ENCODE assay signal across 11 cellular contexts in the genomic region with DNA sequence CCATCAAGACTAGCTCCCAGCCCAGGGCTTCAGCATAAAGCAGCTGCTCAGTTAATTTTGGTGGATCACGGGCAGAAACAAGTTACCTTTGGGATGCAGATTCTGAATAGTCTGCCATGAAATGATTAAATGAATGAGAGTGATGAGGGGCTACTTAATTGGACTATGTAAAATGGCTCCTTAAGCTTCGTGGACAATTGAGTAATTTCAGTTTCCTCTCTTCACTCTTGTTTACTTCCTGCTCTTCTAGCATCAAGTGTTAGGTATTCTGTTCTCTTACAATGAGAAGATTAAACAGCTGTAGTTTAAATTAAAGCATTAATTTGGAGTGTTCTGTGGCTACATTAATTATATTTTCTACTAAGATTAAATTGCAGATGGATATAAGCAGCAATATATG. TPM values are rescaled to one million over a fixed set of nuclear protein-coding genes. Genes with fewer than 3 reads are reported as not detected.
DNase-seq lines count a peak whose midpoint lies in the region; ATAC-seq and TF ChIP-seq lines count a peak whose summit lies in the region.
"Had no signal": no experiment of that assay in that cellular context is flagged by ENCODE, and none has a peak within 500 bp of the region (broad histone marks: within the 10 kb centered on the region; RNA-seq: fewer than 3 reads in every experiment).

No MANE protein-coding gene starts in this region.

- no peak for DNase-seq in activated CD4-positive, alpha-beta T cell treated with anti-CD3 and anti-CD28 coated beads, Interleukin-2, amount 10 ng/mL, durations not matched to agents 24 days and 14 days
- DNase-seq in activated CD4-positive, alpha-beta T cell treated with anti-CD3 and anti-CD28 coated beads for 48 hours: no peak
- DNase-seq in NB4 (ENCODE audit: low read depth) (peak; percentile 50), 8988T (no peak), AG08396 (ENCODE audit: low spot score) (no peak), GM10266 (ENCODE audit: extremely low spot score) (no peak)
- no peak for DNase-seq in central memory CD8-positive, alpha-beta T cell (ENCODE audit: low spot score in 2 of 2)
- DNase-seq: activated gamma-delta T cell treated with Interleukin-2 at 50 U/mL for 16 hours, OCI-M1 had no signal

- no peaks in the 10 kb centered on the region for H3K27me3 Mint-ChIP-seq in activated CD4-positive, alpha-beta T cell treated with anti-CD3 and anti-CD28 coated beads, Interleukin-2, amount 10 ng/mL, durations not matched to agents 24 days and 14 days
- no peaks in the 10 kb centered on the region for H3K27me3 Mint-ChIP-seq in central memory CD8-positive, alpha-beta T cell

- H3K27ac Mint-ChIP-seq in activated CD4-positive, alpha-beta T cell treated with anti-CD3 and anti-CD28 coated beads, Interleukin-2, amount 10 ng/mL, durations not matched to agents 24 days and 14 days: peak overlapping the region; percentile 70
- peak overlapping the region; percentile 86 for H3K27ac Mint-ChIP-seq in central memory CD8-positive, alpha-beta T cell (ENCODE audit: low read depth)

- peaks cover 54% of the 10 kb centered on the region for H3K4me1 Mint-ChIP-seq in activated CD4-positive, alpha-beta T cell treated with anti-CD3 and anti-CD28 coated beads, Interleukin-2, amount 10 ng/mL, durations not matched to agents 24 days and 14 days
- H3K4me1 Mint-ChIP-seq in central memory CD8-positive, alpha-beta T cell: peaks cover 66% of the 10 kb centered on the region

- no peak for ATAC-seq in central memory CD8-positive, alpha-beta T cell (replicated peaks; ENCODE audit: extremely low read depth, poor library complexity, severe bottlenecking)
- ATAC-seq: HCT116 had no signal

- intact Hi-C loops in activated CD4-positive, alpha-beta T cell treated with anti-CD3 and anti-CD28 coated beads, Interleukin-2, amount 10 ng/mL, durations not matched to agents 24 days and 14 days (cut with micrococcal nuclease): loop anchor here (1.0 kb wide), 1 partner anchor 8 kb away; no protein-coding TSS in a partner anchor

- TF ChIP-seq CTCF in NB4 (IDR thresholded peaks at IDR 0.05; ENCODE audit: low read depth, low read length): no peak
- no peak for TF ChIP-seq CTCF in GM10266 (IDR thresholded peaks at IDR 0.05; ENCODE audit: control insufficient read depth, insufficient read depth, low read depth, missing control alignments)

- H3K36me3 Mint-ChIP-seq in activated CD4-positive, alpha-beta T cell treated with anti-CD3 and anti-CD28 coated beads, Interleukin-2, amount 10 ng/mL, durations not matched to agents 24 days and 14 days (ENCODE audit: low read depth): peaks cover 22% of the 10 kb centered on the region
- peaks cover 16% of the 10 kb centered on the region for H3K36me3 Mint-ChIP-seq in central memory CD8-positive, alpha-beta T cell (ENCODE audit: insufficient read depth)

- H3K4me3 Mint-ChIP-seq in activated CD4-positive, alpha-beta T cell treated with anti-CD3 and anti-CD28 coated beads, Interleukin-2, amount 10 ng/mL, durations not matched to agents 24 days and 14 days: peak overlapping the region; percentile 53
- peak overlapping the region; percentile 31 for H3K4me3 Mint-ChIP-seq in central memory CD8-positive, alpha-beta T cell

- peak overlapping the region in 13 of 21 experiments; percentile 4 to 76 (median 38) for H3K27ac ChIP-seq in skin epidermis

- no peak for TF ChIP-seq POLR2A in NB4 (IDR thresholded peaks at IDR 0.05; ENCODE audit: extremely low read depth, insufficient read length)

- H3K9me3 Mint-ChIP-seq in activated CD4-positive, alpha-beta T cell treated with anti-CD3 and anti-CD28 coated beads, Interleukin-2, amount 10 ng/mL, durations not matched to agents 24 days and 14 days: no peaks in the 10 kb centered on the region
- H3K9me3 Mint-ChIP-seq in central memory CD8-positive, alpha-beta T cell: no peaks in the 10 kb centered on the region

- H3K4me3 ChIP-seq in NB4 (ENCODE audit: low read depth, low read length) (no peak overlapping the region), skin epidermis (no peak overlapping the region)

RNA-seq across cellular contexts. Expression of a gene that starts 28.1 kb away (rescaled TPM):
- 35.2 and 38.6 TPM in 2 replicates for total RNA-seq in activated CD4-positive, alpha-beta T cell treated with anti-CD3 and anti-CD28 coated beads, Interleukin-2, amount 10 ng/mL, durations not matched to agents 24 days and 14 days
